In genomic region chr14:31341280-31341679, GRCh38 we compare ENCODE assay signal across 1 cellular context.
TF ChIP-seq lines count a peak whose summit lies in the region.

No MANE protein-coding gene starts in this region.

TF ChIP-seq in HepG2, 621 proteins besides CTCF, POLR2A, EP300 and RAD21 (continued from another document):
- TF ChIP-seq ZNF260 (CRISPR knock-in tag; IDR thresholded peaks at IDR 0.05; ENCODE audit: borderline replicate concordance, low read depth) (no peak), YEATS4 (CRISPR knock-in tag; IDR thresholded peaks at IDR 0.05; ENCODE audit: borderline replicate concordance) (no peak), KDM1A (CRISPR knock-in tag; IDR thresholded peaks at IDR 0.05) (no peak; the same call in 1 of the 2 replicates)
